22 cellular contexts compared by ENCODE assay signal in the genomic region with DNA sequence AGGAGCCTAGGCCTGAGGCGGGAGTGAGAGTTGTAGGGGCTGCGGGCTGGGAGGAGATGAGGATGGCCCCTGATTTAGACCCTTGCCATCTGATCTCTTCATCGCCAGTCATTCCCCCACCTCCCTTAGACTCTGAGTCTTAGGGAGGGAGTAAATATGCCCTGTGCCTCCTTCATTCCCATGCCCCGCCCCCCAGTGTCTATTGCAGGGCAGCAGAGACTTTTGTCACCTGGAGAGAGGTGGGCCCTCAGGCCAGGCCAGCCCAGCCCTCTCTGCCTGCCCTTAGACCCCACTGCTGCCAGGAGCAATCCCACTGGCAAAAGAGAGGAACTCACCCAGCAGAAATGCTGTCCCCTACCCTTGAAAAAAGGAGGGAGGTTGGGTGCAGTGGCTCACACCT. TPM values are rescaled to one million over a fixed set of nuclear protein-coding genes. Genes with fewer than 3 reads are reported as not detected.
DNase-seq lines count a peak whose midpoint lies in the region; ATAC-seq and TF ChIP-seq lines count a peak whose summit lies in the region.
"Had no signal": no experiment of that assay in that cellular context is flagged by ENCODE, and none has a peak within 500 bp of the region (broad histone marks: within the 10 kb centered on the region; RNA-seq: fewer than 3 reads in every experiment).

No MANE protein-coding gene starts in this region.

- CTCF ChIA-PET in Caco-2 (lab: Charles Lee): no interaction called here
- CTCF ChIA-PET in RWPE1 (lab: Yijun Ruan, JAX): no interaction called here

- no peak overlapping the region for H3K4me2 ChIP-seq in hepatocyte
- H3K4me2 ChIP-seq: BLaER1 had no signal

- ATAC-seq in GM21423 (IDR thresholded peaks at IDR 0.05; ENCODE audit: unreplicated experiment): no peak

- TF ChIP-seq CTCF in Caco-2 (IDR thresholded peaks at IDR 0.05; ENCODE audit: insufficient read depth in 1 of 2, low read depth in 1 of 2, low read length in 1 of 2, severe bottlenecking in 1 of 2, unreplicated experiment in 1 of 2) (no peak), RWPE1 (conservative IDR thresholded peaks at IDR 0.05; ENCODE audit: low read depth) (no peak), hepatocyte (IDR thresholded peaks at IDR 0.05; ENCODE audit: poor library complexity) (no peak), neural crest cell (conservative IDR thresholded peaks at IDR 0.05) (no peak)

- peaks cover 11% of the 10 kb centered on the region for H4K20me1 ChIP-seq in hepatocyte (ENCODE audit: insufficient read depth, poor library complexity, severe bottlenecking)

- POLR2A ChIA-PET in Caco-2 (lab: Charles Lee): no interaction called here
- POLR2A ChIA-PET in RWPE1 (lab: Yijun Ruan, JAX; ENCODE audit: low non-redundant PET): interaction anchor here (0.7 kb wide), 1 partner anchor 45 kb away, joined by 7 read pairs; no protein-coding TSS in a partner anchor

- WGBS in hepatocyte (ENCODE audit: low lambda C conversion rate, missing lambda C conversion rate): 72% methylated on average over 4 of the region's 4 CpGs

- H3K9me3 ChIP-seq in Caco-2: no peaks in the 10 kb centered on the region
- no peaks in the 10 kb centered on the region for H3K9me3 ChIP-seq in hepatocyte (ENCODE audit: low read depth)
- H3K9me3 ChIP-seq: BLaER1 had no signal

- H3K36me3 Mint-ChIP-seq in Caco-2 (ENCODE audit: insufficient read depth, unreplicated experiment) (no peaks in the 10 kb centered on the region), neural crest cell (ENCODE audit: low read depth) (no peaks in the 10 kb centered on the region)

- H3K9me2 ChIP-seq in hepatocyte (replicated peaks; ENCODE audit: insufficient read depth): no peaks in the 10 kb centered on the region

- DNase-seq in Caco-2 (peak in 1 of 2 experiments; percentile 30), RWPE1 (ENCODE audit: low spot score) (no peak), hepatocyte (ENCODE audit: low spot score) (no peak), neural crest cell (ENCODE audit: low read depth, low spot score) (no peak), NCI-H2081 (lab: John Stamatoyannopoulos, UW) (no peak), MV-4-11 (lab: John Stamatoyannopoulos, UW) (no peak), NCI-H1105 treated with DMSO at 0.1 percent for 48 hours (lab: John Stamatoyannopoulos, UW) (no peak)
- DNase-seq: CD4-positive, CD25-positive, alpha-beta regulatory T cell; GM23248; H9; NCI-H1092; NCI-H1436 treated with DMSO at 0.1 percent for 48 hours; NCI-H187 treated with DMSO at 0.1 percent for 48 hours; NCI-H446 treated with DMSO at 0.1 percent for 48 hours; NCI-H526; NCI-H82; NK-92 treated with Interleukin-12 subunit alpha and Interleukin-12 subunit beta, amount 100 ng/mL, for 24 hours; RPMI8226; SHP77 treated with DMSO at 0.1 percent for 48 hours; SW 1271 had no signal

- BruUV-seq in Caco-2 (replicated peaks; lab: Mats Ljungman, UMichigan): no TSS peak

- H3K4me1 ChIP-seq in Caco-2 (no peaks in the 10 kb centered on the region), hepatocyte (ENCODE audit: insufficient read depth) (peaks cover 28% of the 10 kb centered on the region)

- H3K79me2 ChIP-seq in hepatocyte: peaks cover 23% of the 10 kb centered on the region

- H3K4me1 Mint-ChIP-seq in Caco-2 (ENCODE audit: low read depth, unreplicated experiment) (peaks cover 16% of the 10 kb centered on the region), neural crest cell (peaks cover 19% of the 10 kb centered on the region)

- H3K4me3 ChIP-seq in Caco-2 (ENCODE audit: low read depth, low read length): no peak overlapping the region
- H3K4me3 ChIP-seq in hepatocyte: no peak overlapping the region
- H3K4me3 ChIP-seq: BLaER1, GM23248 had no signal

- intact Hi-C loops in Caco-2 (cut with micrococcal nuclease; ENCODE audit: unreplicated experiment): no loop called here

- H3K27ac ChIP-seq in RWPE1 (peak overlapping the region; percentile 81), hepatocyte (peak overlapping the region; percentile 19)
- H3K27ac ChIP-seq: BLaER1 had no signal

- H3K4me3 Mint-ChIP-seq in Caco-2 (ENCODE audit: unreplicated experiment): no peak overlapping the region
- peak overlapping the region; percentile 69 for H3K4me3 Mint-ChIP-seq in neural crest cell
- H3K4me3 Mint-ChIP-seq: CD4-positive, CD25-positive, alpha-beta regulatory T cell had no signal

- H3K36me3 ChIP-seq in Caco-2 (ENCODE audit: control insufficient read depth, insufficient read depth, low read length): no peaks in the 10 kb centered on the region
- H3K36me3 ChIP-seq in hepatocyte (replicated peaks; ENCODE audit: insufficient read depth, low read depth): no peaks in the 10 kb centered on the region

- H2AFZ ChIP-seq in hepatocyte: no peak overlapping the region
- H2AFZ ChIP-seq: GM23248 had no signal

- H3K9me3 Mint-ChIP-seq in Caco-2 (ENCODE audit: unreplicated experiment): no peaks in the 10 kb centered on the region
- no peaks in the 10 kb centered on the region for H3K9me3 Mint-ChIP-seq in neural crest cell
- H3K9me3 Mint-ChIP-seq: H9 had no signal

- H3K27ac Mint-ChIP-seq in Caco-2 (ENCODE audit: unreplicated experiment): peak overlapping the region; percentile 7
- peak overlapping the region; percentile 51 for H3K27ac Mint-ChIP-seq in neural crest cell (ENCODE audit: unreplicated experiment)
- H3K27ac Mint-ChIP-seq: CD4-positive, CD25-positive, alpha-beta regulatory T cell had no signal

- H3K27me3 ChIP-seq in Caco-2 (replicated peaks; ENCODE audit: control insufficient read depth, insufficient read depth, low read length) (no peaks in the 10 kb centered on the region), hepatocyte (no peaks in the 10 kb centered on the region)

- H3K27me3 Mint-ChIP-seq in Caco-2 (ENCODE audit: insufficient read depth, unreplicated experiment): no peaks in the 10 kb centered on the region
- peaks cover 8% of the 10 kb centered on the region for H3K27me3 Mint-ChIP-seq in neural crest cell (ENCODE audit: low read depth)

RNA-seq across cellular contexts. Expression of a gene that starts 3.2 kb away (rescaled TPM):
- total RNA-seq in Caco-2 (2022) (20.5 and 22.7 TPM in 2 replicates), hepatocyte (172 and 200 TPM in 2 replicates), neural crest cell (81.6 and 83.4 TPM in 2 replicates)
- 540 and 551 TPM in 2 replicates for polyA plus RNA-seq in hepatocyte
- total RNA-seq: CD4-positive, CD25-positive, alpha-beta regulatory T cell had no signal
- polyA plus RNA-seq: CD4-positive, CD25-positive, alpha-beta regulatory T cell had no signal

RNA-seq across cellular contexts. Expression of a gene that starts 28.1 kb away (rescaled TPM):
- total RNA-seq in Caco-2 (2022): 58.4 and 61.6 TPM in 2 replicates
- 20.7 and 30.0 TPM in 2 replicates for total RNA-seq in hepatocyte
- 52.3 and 53.4 TPM in 2 replicates for polyA plus RNA-seq in hepatocyte
- 53.9 and 59.0 TPM in 2 replicates for total RNA-seq in neural crest cell
